8 cellular contexts compared by ENCODE assay signal in the genomic region with DNA sequence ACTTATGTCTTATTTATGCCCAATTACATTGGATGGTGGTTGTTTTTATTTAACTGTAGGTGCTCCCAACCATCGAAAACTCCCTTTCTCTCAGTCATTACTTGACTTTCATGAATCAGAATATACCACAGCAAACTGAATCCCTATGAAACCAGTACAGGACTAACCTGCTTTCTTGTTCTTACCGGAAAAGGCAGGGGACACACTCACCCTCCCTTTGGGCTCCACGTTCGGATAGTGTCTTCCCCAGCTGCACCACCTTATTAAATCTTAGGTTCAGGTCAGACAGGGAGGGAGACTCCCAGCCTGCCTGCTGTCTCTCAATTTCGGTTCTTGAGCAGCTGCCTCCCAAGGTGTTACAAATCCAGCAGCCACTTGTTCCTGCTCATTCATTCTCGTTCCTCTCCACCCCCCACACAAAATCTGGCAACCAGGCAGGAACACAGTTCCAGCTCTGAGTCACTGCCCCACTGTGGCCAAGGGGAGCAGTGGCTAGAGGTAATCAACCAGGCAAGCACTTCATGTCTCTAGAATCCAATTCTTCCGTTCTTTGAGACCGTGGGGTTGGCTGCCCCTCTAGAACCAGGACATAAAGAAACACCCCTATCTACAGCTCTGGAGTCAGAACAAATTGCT.
DNase-seq lines count a peak whose midpoint lies in the region; ATAC-seq and TF ChIP-seq lines count a peak whose summit lies in the region.

No MANE protein-coding gene starts in this region.

- peaks cover 17% of the 10 kb centered on the region for H3K4me1 ChIP-seq in Caco-2

- no peaks in the 10 kb centered on the region for H3K9me3 Mint-ChIP-seq in Caco-2 (ENCODE audit: unreplicated experiment)

- peak in 1 of 2 experiments; percentile 44 for DNase-seq in Caco-2
- DNase-seq in astrocyte of the spinal cord (ENCODE audit: low read depth, low spot score), result peak; percentile 72
- no peak for DNase-seq in left lobe of liver (ENCODE audit: low spot score)
- DNase-seq in activated CD4-positive, CD25-positive, alpha-beta regulatory T cell treated with anti-CD3 and anti-CD28 coated beads, Interleukin-2, amount 50 U/mL, for 72 hours, result no peak
- no peak for DNase-seq in NAMALWA (ENCODE audit: low spot score)

- H3K36me3 ChIP-seq in Caco-2 (ENCODE audit: control insufficient read depth, insufficient read depth, low read length), result no peaks in the 10 kb centered on the region

- CTCF ChIA-PET in Caco-2 (lab: Charles Lee), result interaction anchor here (1.6 kb wide), 1 partner anchor 61 kb away, joined by 8 read pairs; no protein-coding TSS in a partner anchor

- H3K4me1 Mint-ChIP-seq in Caco-2 (ENCODE audit: low read depth, unreplicated experiment), result peaks cover 32% of the 10 kb centered on the region

- H3K4me3 Mint-ChIP-seq in Caco-2 (ENCODE audit: unreplicated experiment), result no peak overlapping the region

- ATAC-seq in HG03432 (IDR thresholded peaks at IDR 0.05; ENCODE audit: unreplicated experiment), result peak; percentile 59
- ATAC-seq in left lobe of liver, result peak; percentile 79
- ATAC-seq in GM18517 (IDR thresholded peaks at IDR 0.05; ENCODE audit: unreplicated experiment), result no peak
- ATAC-seq in HG02970 (IDR thresholded peaks at IDR 0.05; ENCODE audit: low FRiP score, unreplicated experiment), result no peak

- H3K27ac Mint-ChIP-seq in Caco-2 (ENCODE audit: unreplicated experiment), result peak overlapping the region; percentile 31

- POLR2A ChIA-PET in Caco-2 (lab: Charles Lee), result no interaction called here

- no peak overlapping the region for H3K4me3 ChIP-seq in Caco-2 (ENCODE audit: low read depth, low read length)
- H3K4me3 ChIP-seq in astrocyte of the spinal cord (ENCODE audit: low read depth, low read length), result no peak overlapping the region

- no peaks in the 10 kb centered on the region for H3K27me3 ChIP-seq in Caco-2 (replicated peaks; ENCODE audit: control insufficient read depth, insufficient read depth, low read length)

- TF ChIP-seq CTCF in Caco-2 (IDR thresholded peaks at IDR 0.05; ENCODE audit: insufficient read depth in 1 of 2, low read depth in 1 of 2, low read length in 1 of 2, severe bottlenecking in 1 of 2, unreplicated experiment in 1 of 2), result peak; percentile 21 to 47
- peak; percentile 44 for TF ChIP-seq CTCF in astrocyte of the spinal cord (IDR thresholded peaks at IDR 0.05; ENCODE audit: low read depth, low read length)

- intact Hi-C loops in Caco-2 (cut with micrococcal nuclease; ENCODE audit: unreplicated experiment), result loop anchor here (1.0 to 2.0 kb wide), 2 partner anchors 18 to 61 kb away; no protein-coding TSS in a partner anchor

- no TSS peak for BruUV-seq in Caco-2 (replicated peaks; lab: Mats Ljungman, UMichigan)

- no peaks in the 10 kb centered on the region for H3K27me3 Mint-ChIP-seq in Caco-2 (ENCODE audit: insufficient read depth, unreplicated experiment)

- H3K36me3 Mint-ChIP-seq in Caco-2 (ENCODE audit: insufficient read depth, unreplicated experiment), result no peaks in the 10 kb centered on the region

- in situ Hi-C loops in astrocyte of the spinal cord (cut with HindIII; ENCODE audit: low sequenced_read_pairs), result no loop called here

- H3K9me3 ChIP-seq in Caco-2, result no peaks in the 10 kb centered on the region

Comparison
In these comparisons a context has a peak if more than half of its experiments do, and no peak if none do; other contexts are left out.
1. ATAC-seq: peak in HG03432 (single experiment) and left lobe of liver (single experiment); none in GM18517 (single experiment) and HG02970 (single experiment).